In genomic region chr12:68113644-68114043, GRCh38 we compare ENCODE assay signal across 10 cellular contexts. TPM values are rescaled to one million over a fixed set of nuclear protein-coding genes. Genes with fewer than 3 reads are reported as not detected.
DNase-seq lines count a peak whose midpoint lies in the region; ATAC-seq, FAIRE-seq and TF ChIP-seq lines count a peak whose summit lies in the region.
"Had no signal": no experiment of that assay in that cellular context is flagged by ENCODE, and none has a peak within 500 bp of the region (broad histone marks: within the 10 kb centered on the region; RNA-seq: fewer than 3 reads in every experiment).

No MANE protein-coding gene starts in this region.

- no peaks in the 10 kb centered on the region for H3K36me3 ChIP-seq in HCT116 (ENCODE audit: control insufficient read depth in 1 of 2, insufficient read depth in 2 of 2, low read length in 2 of 2)
- H3K36me3 ChIP-seq: neutrophil had no signal

- peaks cover 2% of the 10 kb centered on the region for H3K27me3 ChIP-seq in AG04450 (ENCODE audit: control insufficient read depth, insufficient read depth, low read length)
- H3K27me3 ChIP-seq in HCT116 (ENCODE audit: insufficient read depth, low read length): no peaks in the 10 kb centered on the region
- H3K27me3 ChIP-seq: neutrophil had no signal

- H3K4me3 ChIP-seq in AG04450 (ENCODE audit: low read depth, low read length): no peak overlapping the region
- H3K4me3 ChIP-seq in HCT116 (replicated peaks in 1 of 2; ENCODE audit: low read depth in 1 of 2, low read length in 2 of 2): no peak overlapping the region

- no peaks in the 10 kb centered on the region for H3K9me2 ChIP-seq in HCT116 (ENCODE audit: insufficient read depth)

- TF ChIP-seq RAD21 in HCT116 (IDR thresholded peaks at IDR 0.05; ENCODE audit: low read depth): peak; percentile 30; the same call in 1 of the 2 replicates

- no TSS peak for BruUV-seq in HCT116 (replicated peaks; lab: Mats Ljungman, UMichigan)

- TF ChIP-seq POLR2A in HCT116 (IDR thresholded peaks at IDR 0.05; ENCODE audit: borderline replicate concordance, extremely low read depth, insufficient read depth, insufficient read length): no peak

- peak overlapping the region; percentile 97 for H2AFZ ChIP-seq in HCT116 (ENCODE audit: low read depth, low read length, poor library complexity, severe bottlenecking)

- no peaks in the 10 kb centered on the region for H4K20me1 ChIP-seq in HCT116 (ENCODE audit: insufficient read depth)

- peak; percentile 25; the same call in 1 of the 2 replicates for TF ChIP-seq CTCF in AG04450 (IDR thresholded peaks at IDR 0.05; ENCODE audit: low read depth, low read length)
- TF ChIP-seq CTCF in HCT116 (IDR thresholded peaks at IDR 0.05 in 2 of 3, conservative IDR thresholded peaks at IDR 0.05 in 1 of 3; ENCODE audit: borderline replicate concordance in 1 of 3, insufficient read depth in 1 of 3, low read depth in 2 of 3, low read length in 2 of 3): peak; percentile 28 to 66 (median 63); a peak in 5 of 6 replicates

- FAIRE-seq in urothelium cell line (lab: Jason Lieb, UNC): no peak

- RAD21 ChIA-PET in HCT116 (lab: Charles Lee; ENCODE audit: low non-redundant PET in 1 of 2, low total read pairs in 2 of 2, uncharacterized antibody in 2 of 2, unreplicated experiment in 2 of 2): interaction anchor here in 1 of 2 experiments (1.4 kb wide), 1 partner anchor 45 kb away, joined by 4 read pairs; no protein-coding TSS in a partner anchor

- CTCF ChIA-PET in AG04450 (lab: Charles Lee) (no interaction called here), HCT116 (lab: Charles Lee) (interaction anchor here (0.9 to 1.9 kb wide), 7 partner anchors 9 to 204 kb away, joined by 3 to 17 read pairs (median 5); no protein-coding TSS in a partner anchor)

- intact Hi-C loops in HCT116 (cut with micrococcal nuclease): no loop called here

- ATAC-seq in HCT116 (peak; percentile 90), HG02642 (IDR thresholded peaks at IDR 0.05; ENCODE audit: poor library complexity, unreplicated experiment) (no peak)

- POLR2A ChIA-PET in AG04450 (lab: Yijun Ruan, JAX): no interaction called here
- POLR2A ChIA-PET in HCT116 (lab: Charles Lee): no interaction called here

- no peak for DNase-seq in AG04450 (ENCODE audit: low read depth, low spot score)
- DNase-seq in HCT116 (ENCODE audit: low read depth, low spot score): peak; percentile 22
- peak; percentile 48 to 50 for DNase-seq in activated CD4-positive, alpha-beta T cell treated with anti-CD3 and anti-CD28 coated beads, Interleukin-2, amount 50 U/mL, for 4 hours
- peak; percentile 44 for DNase-seq in iPS DF 4.7 (ENCODE audit: extremely low read depth, low spot score)
- DNase-seq in SW 1271 (lab: John Stamatoyannopoulos, UW): no peak
- no peak for DNase-seq in urothelium cell line (ENCODE audit: low spot score)
- DNase-seq in NCI-H345 treated with DMSO at 0.1 percent for 48 hours (lab: John Stamatoyannopoulos, UW; ENCODE audit: unreplicated experiment): no peak

- no peak overlapping the region for H3K9ac ChIP-seq in HCT116 (ENCODE audit: low read length)

- H3K79me2 ChIP-seq in HCT116 (ENCODE audit: insufficient read depth, low read length): no peaks in the 10 kb centered on the region

- H3K4me1 ChIP-seq in HCT116 (ENCODE audit: control insufficient read depth in 1 of 2, insufficient read depth in 2 of 2, low read length in 2 of 2): no peaks in the 10 kb centered on the region

- H3K4me2 ChIP-seq in HCT116 (ENCODE audit: low read length): no peak overlapping the region

- H3K9me3 ChIP-seq in AG04450 (ENCODE audit: control insufficient read depth, insufficient read depth, low read length): no peaks in the 10 kb centered on the region
- no peaks in the 10 kb centered on the region for H3K9me3 ChIP-seq in HCT116 (ENCODE audit: control insufficient read depth in 1 of 2, insufficient read depth in 1 of 2, low read depth in 1 of 2, low read length in 2 of 2)
- H3K9me3 ChIP-seq: neutrophil had no signal

- H3K27ac ChIP-seq in AG04450 (ENCODE audit: low read depth, low read length) (no peak overlapping the region), HCT116 (ENCODE audit: low read depth, low read length) (no peak overlapping the region)
- H3K27ac ChIP-seq: neutrophil had no signal

TF ChIP-seq in HCT116, 20 proteins besides CTCF, POLR2A, EP300 and RAD21:
- TF ChIP-seq ZFX (IDR thresholded peaks at IDR 0.05): no peak
- peak; percentile 53 for TF ChIP-seq YY1 (IDR thresholded peaks at IDR 0.05; ENCODE audit: extremely low read depth, insufficient replicate concordance, low read depth, low read length)
- TF ChIP-seq TCF7L2 (IDR thresholded peaks at IDR 0.05; ENCODE audit: borderline replicate concordance, extremely low read depth, insufficient read depth, insufficient read length): no peak
- TF ChIP-seq EGR1 (IDR thresholded peaks at IDR 0.05; ENCODE audit: low read depth): no peak
- TF ChIP-seq CBX3 (IDR thresholded peaks at IDR 0.05; ENCODE audit: low read depth): no peak
- no peak for TF ChIP-seq ELF1 (IDR thresholded peaks at IDR 0.05; ENCODE audit: borderline replicate concordance, low read depth)
- no peak for TF ChIP-seq JUND (IDR thresholded peaks at IDR 0.05)

RNA-seq across cellular contexts. Expression of gene IFNG, which starts 45.9 kb away (rescaled TPM):
- not detected in 2 replicates for polyA plus RNA-seq in AG04450 (2011; rRNA removed)
- polyA minus RNA-seq in AG04450 (2011; rRNA and poly(A)+ RNA removed): not detected in 2 replicates
- total RNA-seq in HCT116 (2021; ENCODE audit: unreplicated experiment): 0.44 TPM
- not detected in 2 replicates for polyA plus RNA-seq in HCT116 (2012)
- total RNA-seq: cerebellum had no signal

Comparison
In these comparisons a context has a peak if more than half of its experiments do, and no peak if none do; other contexts are left out.
1. DNase-seq: peak in HCT116 (single experiment), activated CD4-positive, alpha-beta T cell treated with anti-CD3 and anti-CD28 coated beads, Interleukin-2, amount 50 U/mL, for 4 hours (2 of 2) and iPS DF 4.7 (single experiment); none in AG04450 (single experiment), SW 1271 (0 of 2), urothelium cell line (single experiment) and NCI-H345 treated with DMSO at 0.1 percent for 48 hours (single experiment).